Comparison of ENCODE assay signal across 24 cellular contexts in the genomic region with DNA sequence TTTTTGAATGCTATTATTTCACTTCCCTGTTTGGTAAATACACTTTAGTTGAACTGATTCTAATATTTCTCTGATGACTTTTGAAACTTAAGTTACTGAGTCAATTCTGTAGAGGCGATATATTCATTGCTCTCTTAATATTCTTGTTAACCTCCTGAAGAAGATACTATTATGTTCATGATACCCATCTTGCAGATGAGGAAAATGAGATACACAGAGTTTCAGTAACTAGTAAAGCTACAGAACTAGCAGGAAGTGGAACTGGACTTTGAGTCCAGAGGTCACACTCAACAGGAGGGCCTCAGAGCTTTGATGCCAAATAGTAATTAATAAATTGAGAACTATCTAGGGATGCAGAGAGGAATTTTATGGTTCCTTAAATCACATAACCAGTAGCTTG.
"Had no signal": no experiment of that assay in that cellular context is flagged by ENCODE, and none has a peak within 500 bp of the region (broad histone marks: within the 10 kb centered on the region; RNA-seq: fewer than 3 reads in every experiment).

No MANE protein-coding gene starts in this region.

- H3K4me3 ChIP-seq: K562 had no signal

- H3K36me3 ChIP-seq: WERI-Rb-1 had no signal

- FAIRE-seq: K562, RCC 7860 had no signal

- H3K27ac ChIP-seq: WERI-Rb-1 had no signal

- DNase-seq: activated CD4-positive, alpha-beta memory T cell treated with anti-CD3 and anti-CD28 coated beads, Interleukin-2, amount 10 ng/mL, durations not matched to agents 7 days and 5 days; activated CD4-positive, alpha-beta T cell treated with anti-CD3 and anti-CD28 coated beads for 36 hours; activated CD4-positive, alpha-beta T cell treated with anti-CD3 and anti-CD28 coated beads, Interleukin-2, amount 50 U/mL, for 1 hour; activated gamma-delta T cell; activated naive CD4-positive, alpha-beta T cell treated with anti-CD3 and anti-CD28 coated beads, Interleukin-2, amount 10 ng/mL, durations not matched to agents 7 days and 5 days; activated naive CD8-positive, alpha-beta T cell treated with anti-CD3 and anti-CD28 coated beads for 36 hours; activated T-cell treated with anti-CD3 and anti-CD28 coated beads for 4 hours; activated T-cell treated with anti-CD3 and anti-CD28 coated beads, Interleukin-2, amount 50 U/mL, for 48 hours; anterior cingulate cortex; cerebellar nuclear complex; Karpas-422; NCI-H1105 treated with DMSO at 0.1 percent for 48 hours; NCI-H1436 treated with DMSO at 0.1 percent for 48 hours; NCI-H187; NCI-H2081; NCI-H446; NCI-H524; SHP77; T-cell; T-helper 2 cell; WERI-Rb-1 had no signal

- ATAC-seq: activated CD4-positive, alpha-beta T cell treated with anti-CD3 and anti-CD28 coated beads for 36 hours; activated T-helper 17 cell treated with anti-CD3 and anti-CD28 coated beads, Interleukin-2, amount 50 U/mL, for 72 hours; K562; T-cell had no signal
